24 cellular contexts compared by ENCODE assay signal in genomic region chr3:166296179-166296783, GRCh38.
DNase-seq lines count a peak whose midpoint lies in the region; ATAC-seq, FAIRE-seq and TF ChIP-seq lines count a peak whose summit lies in the region.
"Had no signal": no experiment of that assay in that cellular context is flagged by ENCODE, and none has a peak within 500 bp of the region (broad histone marks: within the 10 kb centered on the region; RNA-seq: fewer than 3 reads in every experiment).

No MANE protein-coding gene starts in this region.

- ATAC-seq in foreskin keratinocyte (peak; percentile 86), heart left ventricle (no peak)
- ATAC-seq: A549, GM12878 had no signal

- H3K4me3 Mint-ChIP-seq in MCF 10A (ENCODE audit: unreplicated experiment) = no peak overlapping the region
- H3K4me3 Mint-ChIP-seq: B cell; CD14-positive monocyte; CD4-positive, alpha-beta T cell; CD8-positive, alpha-beta memory T cell had no signal

- H3K36me3 Mint-ChIP-seq in MCF 10A (ENCODE audit: insufficient read depth, unreplicated experiment) = no peaks in the 10 kb centered on the region
- H3K36me3 Mint-ChIP-seq: CD14-positive monocyte had no signal

- FAIRE-seq in bronchial epithelial cell (lab: Jason Lieb, UNC) = peak; percentile 32
- FAIRE-seq: A549, D721Med, GM12878, GM19239 had no signal

- no peaks in the 10 kb centered on the region for H4K20me1 ChIP-seq in mammary epithelial cell (ENCODE audit: insufficient read depth, low read length)
- H4K20me1 ChIP-seq: BLaER1 had no signal

- H3K4me1 Mint-ChIP-seq in MCF 10A (ENCODE audit: insufficient read depth, unreplicated experiment) = no peaks in the 10 kb centered on the region
- H3K4me1 Mint-ChIP-seq: B cell; CD14-positive monocyte; CD8-positive, alpha-beta memory T cell had no signal

- H3K9me3 ChIP-seq in mammary epithelial cell (replicated peaks; ENCODE audit: insufficient read depth, low read length) (no peaks in the 10 kb centered on the region), heart left ventricle (no peaks in the 10 kb centered on the region)
- H3K9me3 ChIP-seq: A549, BLaER1 had no signal

- H3K27ac ChIP-seq in mammary epithelial cell (ENCODE audit: insufficient read depth, low read depth, low read length) (no peak overlapping the region), foreskin keratinocyte (no peak overlapping the region), heart left ventricle (no peak overlapping the region)
- H3K27ac ChIP-seq: A549, BLaER1 had no signal

- H3K27ac Mint-ChIP-seq in MCF 10A (ENCODE audit: low read depth, unreplicated experiment) = no peak overlapping the region
- H3K27ac Mint-ChIP-seq: B cell; CD14-positive monocyte; CD4-positive, alpha-beta T cell; CD8-positive, alpha-beta memory T cell had no signal

- CTCF ChIA-PET in mammary epithelial cell (lab: Charles Lee; ENCODE audit: low non-redundant PET) = no interaction called here
- CTCF ChIA-PET in MCF 10A (lab: Yijun Ruan, JAX) = interaction anchor here (0.6 to 1.0 kb wide), 2 partner anchors 9 to 441 kb away, joined by 3 read pairs; no protein-coding TSS in a partner anchor

- H3K27me3 ChIP-seq in mammary epithelial cell (ENCODE audit: insufficient read depth, low read length) (no peaks in the 10 kb centered on the region), bronchial epithelial cell (ENCODE audit: control insufficient read depth, insufficient read depth, low read length) (no peaks in the 10 kb centered on the region), foreskin keratinocyte (no peaks in the 10 kb centered on the region), heart left ventricle (no peaks in the 10 kb centered on the region)
- H3K27me3 ChIP-seq: BLaER1 had no signal

- TF ChIP-seq CTCF in mammary epithelial cell (conservative IDR thresholded peaks at IDR 0.05 in 1 of 2, IDR thresholded peaks at IDR 0.05 in 1 of 2; ENCODE audit: extremely low read depth in 1 of 2, insufficient read depth in 1 of 2, low read depth in 1 of 2, low read length in 2 of 2) (no peak), MCF 10A (IDR thresholded peaks at IDR 0.05; ENCODE audit: unreplicated experiment) (no peak), bronchial epithelial cell (IDR thresholded peaks at IDR 0.05; ENCODE audit: insufficient read depth, low read length, severe bottlenecking) (no peak), foreskin keratinocyte (conservative IDR thresholded peaks at IDR 0.05) (no peak), heart left ventricle (IDR thresholded peaks at IDR 0.05) (no peak)

- H3K9me3 Mint-ChIP-seq in MCF 10A (ENCODE audit: unreplicated experiment) = no peaks in the 10 kb centered on the region

- H3K4me1 ChIP-seq in mammary epithelial cell (ENCODE audit: insufficient read depth, low read length) (no peaks in the 10 kb centered on the region), foreskin keratinocyte (peaks cover 11% of the 10 kb centered on the region), heart left ventricle (no peaks in the 10 kb centered on the region)
- H3K4me1 ChIP-seq: A549, BLaER1 had no signal

- H2AFZ ChIP-seq in mammary epithelial cell (ENCODE audit: low read depth, low read length) = peak overlapping the region; percentile 80

- POLR2A ChIA-PET in MCF 10A (lab: Yijun Ruan, JAX) = no interaction called here

- no peaks in the 10 kb centered on the region for H3K79me2 ChIP-seq in mammary epithelial cell (ENCODE audit: insufficient read depth, low read length)

- no peak overlapping the region for H3K4me2 ChIP-seq in mammary epithelial cell (ENCODE audit: insufficient read depth, low read depth, low read length)
- H3K4me2 ChIP-seq: A549, BLaER1 had no signal

- dilution Hi-C loops in mammary epithelial cell (cut with HindIII; ENCODE audit: low sequenced_read_pairs) = no loop called here

- DNase-seq in mammary epithelial cell (peak; percentile 11), MCF 10A (ENCODE audit: unreplicated experiment) (no peak), bronchial epithelial cell (ENCODE audit: low read depth) (peak; percentile 33), foreskin keratinocyte (peak; percentile 64 to 77), C1 segment of cervical spinal cord (lab: John Stamatoyannopoulos, UW) (no peak), AG20443 (ENCODE audit: low spot score) (no peak), heart left ventricle (no peak)
- DNase-seq: 8988T; CD4-positive, alpha-beta T cell; CD8-positive, alpha-beta memory T cell; DMS 273 treated with DMSO at 0.1 percent for 48 hours; DMS79; EL; GDM1; GOT3; H7; HCEC 1CT had no signal

- H3K36me3 ChIP-seq in mammary epithelial cell (ENCODE audit: insufficient read depth, low read length) (no peaks in the 10 kb centered on the region), bronchial epithelial cell (ENCODE audit: control insufficient read depth, insufficient read depth, low read length) (no peaks in the 10 kb centered on the region), heart left ventricle (no peaks in the 10 kb centered on the region)
- H3K36me3 ChIP-seq: BLaER1 had no signal

- 48% methylated on average over 5 of the region's 5 CpGs for WGBS in mammary epithelial cell (ENCODE audit: low coverage, missing lambda C conversion rate)
- WGBS in heart left ventricle, 4 donors = 59 to 65% (median 63%) methylated on average over 5 of the region's 5 CpGs

- no peaks in the 10 kb centered on the region for H3K27me3 Mint-ChIP-seq in MCF 10A (ENCODE audit: insufficient read depth, unreplicated experiment)
- H3K27me3 Mint-ChIP-seq: B cell; CD4-positive, alpha-beta T cell; CD8-positive, alpha-beta memory T cell had no signal

- TF ChIP-seq POLR2A in heart left ventricle (IDR thresholded peaks at IDR 0.05) = no peak

- BruUV-seq in mammary epithelial cell (replicated peaks; lab: Mats Ljungman, UMichigan) (no TSS peak), MCF 10A (replicated peaks; lab: Mats Ljungman, UMichigan) (no TSS peak)

- no peak overlapping the region for H3K9ac ChIP-seq in mammary epithelial cell (ENCODE audit: insufficient read depth, low read length)
- H3K9ac ChIP-seq: BLaER1 had no signal

- intact Hi-C loops in mammary epithelial cell (cut with micrococcal nuclease) = no loop called here
- intact Hi-C loops in MCF 10A (cut with micrococcal nuclease) = no loop called here
- intact Hi-C loops in heart left ventricle (cut with DNase I) = no loop called here

- in situ Hi-C loops in mammary epithelial cell (cut with MboI; ENCODE audit: low sequenced_read_pairs in 2 of 2) = no loop called here

- H3K4me3 ChIP-seq in mammary epithelial cell (replicated peaks in 1 of 3; ENCODE audit: insufficient read depth in 1 of 3, low read depth in 2 of 3, low read length in 3 of 3) = no peak overlapping the region
- H3K4me3 ChIP-seq in bronchial epithelial cell (ENCODE audit: low read depth, low read length) = no peak overlapping the region
- H3K4me3 ChIP-seq in heart left ventricle = no peak overlapping the region
- H3K4me3 ChIP-seq: A549, BLaER1, GM12878 had no signal

Comparison
In these comparisons a context has a peak if more than half of its experiments do, and no peak if none do; other contexts are left out.
1. DNase-seq: peak in mammary epithelial cell (single experiment), bronchial epithelial cell (single experiment) and foreskin keratinocyte (2 of 2); none in MCF 10A (single experiment), C1 segment of cervical spinal cord (0 of 14), AG20443 (single experiment) and heart left ventricle (0 of 5).